Comparison of ENCODE assay signal across 1 cellular context in the genomic region with DNA sequence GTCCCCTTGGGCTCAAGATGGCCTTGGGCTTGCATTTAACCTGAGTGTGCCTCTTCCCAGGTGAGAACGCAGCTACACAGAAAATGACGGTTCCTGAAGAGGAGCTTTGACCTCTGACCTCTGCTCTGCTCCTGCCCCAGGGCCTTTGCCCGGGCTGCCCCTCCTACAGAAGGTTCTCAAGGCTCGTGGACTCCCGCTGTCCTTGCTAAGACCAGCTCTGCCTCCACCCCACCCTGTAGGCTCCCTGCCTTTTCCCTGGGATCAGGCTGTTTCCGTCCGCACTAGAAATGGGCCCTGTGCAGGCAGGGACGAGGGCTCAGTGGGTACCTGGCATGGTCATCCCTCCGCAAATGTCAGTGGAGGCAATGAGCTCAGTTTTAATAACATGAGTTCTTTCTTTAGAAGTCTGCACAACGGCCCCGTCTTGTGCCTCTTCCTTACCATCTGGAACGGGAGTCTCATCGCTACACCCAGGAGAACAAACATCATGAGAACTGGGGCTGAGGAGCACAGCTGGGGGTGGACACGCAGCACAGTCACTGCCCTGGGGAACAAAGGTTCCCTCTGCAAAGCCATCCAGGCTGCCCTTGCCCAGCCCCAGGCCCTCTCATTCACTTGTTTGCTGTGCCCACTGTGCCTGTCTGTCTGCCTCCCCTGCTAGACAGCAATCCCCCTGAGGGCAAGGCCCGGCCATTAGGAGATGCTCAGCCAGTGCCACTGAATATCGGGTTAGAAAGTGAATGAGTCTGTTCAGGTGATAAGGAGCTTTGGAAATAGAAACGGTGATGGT.
A peak's percentile ranks its signal among the peaks of the same experiment; 100 is the strongest.
TF ChIP-seq lines count a peak whose summit lies in the region.

No MANE protein-coding gene starts in this region.

TF ChIP-seq in HepG2, 621 proteins besides CTCF, POLR2A, EP300 and RAD21:
- TF ChIP-seq NR2F6 (IDR thresholded peaks at IDR 0.05): peak; percentile 80
- TF ChIP-seq NR2F6 (CRISPR knock-in tag; IDR thresholded peaks at IDR 0.05): peak; percentile 65
- no peak for TF ChIP-seq ZNF264 (CRISPR knock-in tag; IDR thresholded peaks at IDR 0.05)
- TF ChIP-seq ZNF563 (CRISPR knock-in tag; IDR thresholded peaks at IDR 0.05): 0 out of 2 replicates have a peak, but pooled peaks have one; percentile 23
- TF ChIP-seq HNRNPL (IDR thresholded peaks at IDR 0.05; ENCODE audit: low read depth, low read length): 0 out of 2 replicates have a peak, but pooled peaks have one; percentile 23
- TF ChIP-seq ZNF598 (CRISPR knock-in tag; IDR thresholded peaks at IDR 0.05; ENCODE audit: borderline replicate concordance): no peak
- TF ChIP-seq ZMYM3 (CRISPR knock-in tag; IDR thresholded peaks at IDR 0.05): 0 out of 2 replicates have a peak, but pooled peaks have one; percentile 35
- TF ChIP-seq ZNF766 (CRISPR knock-in tag; IDR thresholded peaks at IDR 0.05; ENCODE audit: borderline replicate concordance): no peak
TF ChIP-seq in HepG2: peak in this region for 4.
